In genomic region chr7:141557360-141557759, GRCh38 we compare ENCODE assay signal across 14 cellular contexts. TPM values are rescaled to one million over a fixed set of nuclear protein-coding genes. Genes with fewer than 3 reads are reported as not detected.
DNase-seq lines count a peak whose midpoint lies in the region; ATAC-seq and TF ChIP-seq lines count a peak whose summit lies in the region.
"Had no signal": no experiment of that assay in that cellular context is flagged by ENCODE, and none has a peak within 500 bp of the region (broad histone marks: within the 10 kb centered on the region; RNA-seq: fewer than 3 reads in every experiment).

No MANE protein-coding gene starts in this region.

- peaks cover 6% of the 10 kb centered on the region for H3K9me3 Mint-ChIP-seq in stimulated activated naive CD8-positive, alpha-beta T cell treated with anti-CD3 and anti-CD28 coated beads, Interleukin-15, Interleukin-2, amounts not matched to agents 100 ng/mL and 50 ng/mL, for 24 hours
- peaks cover 11% of the 10 kb centered on the region for H3K9me3 Mint-ChIP-seq in activated naive CD8-positive, alpha-beta T cell treated with anti-CD3 and anti-CD28 coated beads, Interleukin-2, amount 50 U/mL, for 24 hours

- no peak for DNase-seq in stimulated activated naive CD8-positive, alpha-beta T cell treated with anti-CD3 and anti-CD28 coated beads, Interleukin-15, Interleukin-2, amounts not matched to agents 100 U/mL and 50 U/mL, for 24 hours
- DNase-seq in Karpas-422 (peak; percentile 10), NCI-H146 treated with DMSO at 0.1 percent for 48 hours (lab: John Stamatoyannopoulos, UW; ENCODE audit: unreplicated experiment) (no peak), thyroid gland (no peak)
- no peak for DNase-seq in activated naive CD8-positive, alpha-beta T cell treated with anti-CD3 and anti-CD28 coated beads, Interleukin-2, amount 50 U/mL, for 24 hours
- DNase-seq: amygdala; BE2C; DMS79; KBM-7; NCI-H146; right lobe of liver; stimulated activated CD4-positive, alpha-beta T cell treated with anti-CD3 and anti-CD28 coated beads, Interleukin-4, amount 100 ng/mL, for 1 hour had no signal

- peaks cover 92% of the 10 kb centered on the region for H3K36me3 Mint-ChIP-seq in stimulated activated naive CD8-positive, alpha-beta T cell treated with anti-CD3 and anti-CD28 coated beads, Interleukin-15, Interleukin-2, amounts not matched to agents 100 ng/mL and 50 ng/mL, for 24 hours (ENCODE audit: low read depth)
- H3K36me3 Mint-ChIP-seq in activated naive CD8-positive, alpha-beta T cell treated with anti-CD3 and anti-CD28 coated beads, Interleukin-2, amount 50 U/mL, for 24 hours (ENCODE audit: low read depth), result peaks cover 91% of the 10 kb centered on the region

- peaks cover 20% of the 10 kb centered on the region for H3K36me3 ChIP-seq in Karpas-422 (ENCODE audit: insufficient read depth, low read length)
- peaks cover 0 to 32% of the 10 kb centered on the region in 2 donors for H3K36me3 ChIP-seq in gastroesophageal sphincter
- H3K36me3 ChIP-seq in thyroid gland, result no peaks in the 10 kb centered on the region
- H3K36me3 ChIP-seq: right lobe of liver had no signal

- H3K9me2 ChIP-seq in Karpas-422 (replicated peaks; ENCODE audit: insufficient read depth, low read length), result no peaks in the 10 kb centered on the region

- no peak for TF ChIP-seq EP300 in gastroesophageal sphincter (IDR thresholded peaks at IDR 0.05)

- peak overlapping the region; percentile 61 for H3K4me3 Mint-ChIP-seq in stimulated activated naive CD8-positive, alpha-beta T cell treated with anti-CD3 and anti-CD28 coated beads, Interleukin-15, Interleukin-2, amounts not matched to agents 100 ng/mL and 50 ng/mL, for 24 hours
- peak overlapping the region; percentile 64 for H3K4me3 Mint-ChIP-seq in activated naive CD8-positive, alpha-beta T cell treated with anti-CD3 and anti-CD28 coated beads, Interleukin-2, amount 50 U/mL, for 24 hours

- H3K4me1 ChIP-seq in Karpas-422 (ENCODE audit: low read length) (peaks cover 6% of the 10 kb centered on the region), gastroesophageal sphincter (peaks cover 0 to 13% (median 2%) of the 10 kb centered on the region in 3 donors), thyroid gland (peaks cover 0 to 2% of the 10 kb centered on the region in 2 donors)
- H3K4me1 ChIP-seq: BE2C, right lobe of liver had no signal

- no peaks in the 10 kb centered on the region for H3K27me3 ChIP-seq in Karpas-422 (ENCODE audit: low read length)
- H3K27me3 ChIP-seq in gastroesophageal sphincter, result no peaks in the 10 kb centered on the region
- no peaks in the 10 kb centered on the region for H3K27me3 ChIP-seq in thyroid gland
- H3K27me3 ChIP-seq: BE2C, right lobe of liver had no signal

- H3K27ac Mint-ChIP-seq in stimulated activated naive CD8-positive, alpha-beta T cell treated with anti-CD3 and anti-CD28 coated beads, Interleukin-15, Interleukin-2, amounts not matched to agents 100 ng/mL and 50 ng/mL, for 24 hours, result peak overlapping the region; percentile 88
- peak overlapping the region; percentile 95 for H3K27ac Mint-ChIP-seq in activated naive CD8-positive, alpha-beta T cell treated with anti-CD3 and anti-CD28 coated beads, Interleukin-2, amount 50 U/mL, for 24 hours

- no peak overlapping the region for H3K4me2 ChIP-seq in Karpas-422 (ENCODE audit: low read depth, low read length, poor library complexity, severe bottlenecking)

- H3K9ac ChIP-seq in Karpas-422 (ENCODE audit: low read length), result no peak overlapping the region

- H3K27ac ChIP-seq in Karpas-422 (ENCODE audit: low read length) (no peak overlapping the region), gastroesophageal sphincter (no peak overlapping the region), thyroid gland (no peak overlapping the region)
- H3K27ac ChIP-seq: right lobe of liver had no signal

- H3K4me3 ChIP-seq in Karpas-422 (ENCODE audit: low read length) (no peak overlapping the region), gastroesophageal sphincter (no peak overlapping the region), thyroid gland (replicated peaks in 1 of 3) (no peak overlapping the region)
- H3K4me3 ChIP-seq: right lobe of liver had no signal

- H3K9me3 ChIP-seq in Karpas-422 (ENCODE audit: low read length), result no peaks in the 10 kb centered on the region
- peaks cover 0 to 7% (median 0%) of the 10 kb centered on the region in 3 donors for H3K9me3 ChIP-seq in gastroesophageal sphincter
- H3K9me3 ChIP-seq in thyroid gland, result no peaks in the 10 kb centered on the region
- H3K9me3 ChIP-seq: BE2C, right lobe of liver had no signal

- no peak for TF ChIP-seq CTCF in gastroesophageal sphincter (IDR thresholded peaks at IDR 0.05)
- TF ChIP-seq CTCF in thyroid gland (IDR thresholded peaks at IDR 0.05), result no peak

- no peak for ATAC-seq in stimulated activated naive CD8-positive, alpha-beta T cell treated with anti-CD3 and anti-CD28 coated beads, Interleukin-15, Interleukin-2, amounts not matched to agents 100 U/mL and 50 U/mL, for 24 hours
- no peak for ATAC-seq in activated naive CD8-positive, alpha-beta T cell treated with anti-CD3 and anti-CD28 coated beads, Interleukin-2, amount 50 U/mL, for 24 hours
- no peak for ATAC-seq in gastroesophageal sphincter
- ATAC-seq: right lobe of liver had no signal

- WGBS in gastroesophageal sphincter (ENCODE audit: low coverage in 1 of 2), 2 donors, result 68% methylated on average over 3 of the region's 3 CpGs; no CpG with 5 or more reads in 1 of the 2 donors
- 88 to 95% methylated on average over 3 of the region's 3 CpGs for WGBS in thyroid gland, 2 donors

- no peak overlapping the region for H2AFZ ChIP-seq in Karpas-422 (ENCODE audit: low read length)

- H3K4me1 Mint-ChIP-seq in stimulated activated naive CD8-positive, alpha-beta T cell treated with anti-CD3 and anti-CD28 coated beads, Interleukin-15, Interleukin-2, amounts not matched to agents 100 ng/mL and 50 ng/mL, for 24 hours (ENCODE audit: low read depth), result peaks cover 92% of the 10 kb centered on the region
- peaks cover 92% of the 10 kb centered on the region for H3K4me1 Mint-ChIP-seq in activated naive CD8-positive, alpha-beta T cell treated with anti-CD3 and anti-CD28 coated beads, Interleukin-2, amount 50 U/mL, for 24 hours

- H3K79me2 ChIP-seq in Karpas-422 (ENCODE audit: low read length), result peaks cover 56% of the 10 kb centered on the region

- H4K20me1 ChIP-seq in Karpas-422 (ENCODE audit: insufficient read depth, low read depth, low read length), result no peaks in the 10 kb centered on the region

- intact Hi-C loops in thyroid gland (cut with DNase I), result no loop called here

- no peak for TF ChIP-seq POLR2A in gastroesophageal sphincter (IDR thresholded peaks at IDR 0.05)
- TF ChIP-seq POLR2A in thyroid gland (IDR thresholded peaks at IDR 0.05), result no peak

- no peaks in the 10 kb centered on the region for H3K27me3 Mint-ChIP-seq in stimulated activated naive CD8-positive, alpha-beta T cell treated with anti-CD3 and anti-CD28 coated beads, Interleukin-15, Interleukin-2, amounts not matched to agents 100 ng/mL and 50 ng/mL, for 24 hours
- H3K27me3 Mint-ChIP-seq in activated naive CD8-positive, alpha-beta T cell treated with anti-CD3 and anti-CD28 coated beads, Interleukin-2, amount 50 U/mL, for 24 hours, result no peaks in the 10 kb centered on the region

RNA-seq across cellular contexts. Expression of gene AGK, which starts 6.2 kb away (rescaled TPM):
- total RNA-seq in Karpas-422 (2014; rRNA removed; shearing (Covaris generic); ENCODE audit: low replicate concordance), result 48.9 and 53.0 TPM in 2 replicates
- 10 to 100 TPM; 21.0 to 30.8 (median 25.5) TPM for total RNA-seq in gastroesophageal sphincter
- total RNA-seq in thyroid gland, result 10 to 100 TPM; 28.2 to 36.7 (median 32.2) TPM
